Comparison of ENCODE assay signal across 8 cellular contexts in the genomic region with DNA sequence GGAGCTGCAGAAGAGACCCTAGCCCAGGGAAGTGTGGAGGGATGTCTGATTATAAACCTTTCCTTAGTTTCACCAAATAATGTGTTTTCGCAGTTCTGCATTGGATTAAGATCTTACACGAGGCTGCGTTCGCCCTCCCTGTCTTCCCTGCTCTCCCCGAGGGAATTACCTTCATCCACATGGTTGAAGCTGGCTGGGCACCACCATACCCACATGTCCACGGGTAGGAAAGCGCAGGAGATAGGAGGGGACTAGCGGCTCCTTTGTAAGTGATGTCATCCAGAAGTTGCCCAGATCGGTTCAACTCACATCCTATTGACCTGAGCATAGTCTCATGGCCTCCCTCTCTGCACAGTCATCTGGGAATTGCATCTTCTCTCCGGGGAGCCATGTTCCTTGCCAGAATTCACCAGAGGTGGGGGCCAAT. TPM values are rescaled to one million over a fixed set of nuclear protein-coding genes. Genes with fewer than 3 reads are reported as not detected.
DNase-seq lines count a peak whose midpoint lies in the region; ATAC-seq, FAIRE-seq and TF ChIP-seq lines count a peak whose summit lies in the region.

No MANE protein-coding gene starts in this region.

- peak overlapping the region; percentile 78 for H3K4me3 ChIP-seq in bronchial epithelial cell (ENCODE audit: low read depth, low read length)

- peaks cover 18 to 21% of the 10 kb centered on the region in 2 experiments for H3K4me1 Mint-ChIP-seq in H9

- TF ChIP-seq CTCF in H9 (conservative IDR thresholded peaks at IDR 0.05), result no peak
- no peak for TF ChIP-seq CTCF in bronchial epithelial cell (IDR thresholded peaks at IDR 0.05; ENCODE audit: insufficient read depth, low read length, severe bottlenecking)

- H3K27me3 ChIP-seq in H9 (ENCODE audit: insufficient read depth, low read length) (no peaks in the 10 kb centered on the region; the same call in 1 of the 2 replicates), bronchial epithelial cell (ENCODE audit: control insufficient read depth, insufficient read depth, low read length) (no peaks in the 10 kb centered on the region)

- H3K23ac ChIP-seq in H9 (ENCODE audit: insufficient read length, low read depth, low read length), result no peak overlapping the region

- no peak for FAIRE-seq in bronchial epithelial cell (lab: Jason Lieb, UNC)

- H3K56ac ChIP-seq in H9 (ENCODE audit: insufficient read length, low read depth, low read length), result no peak overlapping the region

- no peak overlapping the region for H2BK120ac ChIP-seq in H9 (ENCODE audit: low read depth, low read length, poor library complexity, severe bottlenecking)

- no peak overlapping the region for H4K5ac ChIP-seq in H9 (ENCODE audit: insufficient read length, low read depth, low read length)

- no peaks in the 10 kb centered on the region for H3K79me1 ChIP-seq in H9 (ENCODE audit: insufficient read depth, low read depth, low read length, poor library complexity, severe bottlenecking)

- peak; percentile 39 for DNase-seq in CD1c-positive myeloid dendritic cell (ENCODE audit: extremely low spot score)
- peak; percentile 32 for DNase-seq in H9
- peak; percentile 63 for DNase-seq in OCI-M1 (lab: John Stamatoyannopoulos, UW)
- peak; percentile 59 for DNase-seq in bronchial epithelial cell (ENCODE audit: low read depth)
- no peak for DNase-seq in left lobe of liver (ENCODE audit: low spot score)
- peak; percentile 34 for DNase-seq in superior temporal gyrus (ENCODE audit: extremely low spot score)
- no peak for DNase-seq in GM19240 (ENCODE audit: insufficient read length, low spot score)

- H4K91ac ChIP-seq in H9 (ENCODE audit: insufficient read length, low read depth, low read length), result no peak overlapping the region

- peaks cover 6% of the 10 kb centered on the region for H3K36me3 ChIP-seq in bronchial epithelial cell (ENCODE audit: control insufficient read depth, insufficient read depth, low read length)

- H3K4me2 ChIP-seq in H9 (ENCODE audit: insufficient read depth, insufficient read length, low read length), result peak overlapping the region; percentile 100

- no peak overlapping the region for H2BK20ac ChIP-seq in H9 (ENCODE audit: low read depth, low read length, poor library complexity, severe bottlenecking)

- H3K9ac ChIP-seq in H9 (ENCODE audit: extremely low read depth, insufficient read length, low read length), result peak overlapping the region; percentile 68

- peaks cover 24% of the 10 kb centered on the region for H3K23me2 ChIP-seq in H9 (ENCODE audit: insufficient read length, low read depth, low read length, poor library complexity, severe bottlenecking)

- H3K27me3 Mint-ChIP-seq in H9 (ENCODE audit: low read depth), result peaks cover 15% of the 10 kb centered on the region

- no peak overlapping the region for H2BK15ac ChIP-seq in H9 (ENCODE audit: low read depth, low read length)

- H3K27ac ChIP-seq in H9 (ENCODE audit: insufficient read length, low read depth, low read length), result no peak overlapping the region

- no peak overlapping the region for H2AK5ac ChIP-seq in H9 (ENCODE audit: insufficient read length, low read length)

- H4K20me1 ChIP-seq in H9 (ENCODE audit: control insufficient read depth, insufficient read depth, insufficient read length), result no peaks in the 10 kb centered on the region

- no peaks in the 10 kb centered on the region; the same call in 1 of the 2 replicates for H3K4me1 ChIP-seq in H9 (ENCODE audit: insufficient read depth, low read length)

- no peak overlapping the region for H3K14ac ChIP-seq in H9 (ENCODE audit: insufficient read depth, low read length)

- peaks cover 6% of the 10 kb centered on the region; the same call in 1 of the 2 replicates for H3K79me2 ChIP-seq in H9 (ENCODE audit: insufficient read depth, low read length)

- H2BK12ac ChIP-seq in H9 (ENCODE audit: insufficient read length, low read depth, low read length), result no peak overlapping the region

- H3K4ac ChIP-seq in H9 (ENCODE audit: low read depth, low read length), result no peak overlapping the region

- H3T11ph ChIP-seq in H9 (ENCODE audit: low read length), result no peak overlapping the region

- H3K9me3 Mint-ChIP-seq in H9, result no peaks in the 10 kb centered on the region; a peak in 1 of 5 replicates

- ATAC-seq in left lobe of liver (peak; percentile 4), HG02610 (IDR thresholded peaks at IDR 0.05; ENCODE audit: unreplicated experiment) (no peak)

- H4K8ac ChIP-seq in H9 (replicated peaks; ENCODE audit: insufficient read length, low read depth, low read length), result peak overlapping the region; percentile 89

- H3K27ac Mint-ChIP-seq in H9, result peak overlapping the region in 1 of 3 experiments; percentile 77; a peak in 1 of 7 replicates

- H2BK5ac ChIP-seq in H9 (ENCODE audit: insufficient read length, low read length), result no peak overlapping the region

- no peaks in the 10 kb centered on the region for H3K9me3 ChIP-seq in H9 (ENCODE audit: control insufficient read depth, low read depth, low read length)

- H3K4me3 Mint-ChIP-seq in H9, result peak overlapping the region; percentile 93 to 97

- no CpG with 5 or more reads among the region's 10 CpGs for WGBS in H9 (ENCODE audit: extremely low coverage, insufficient read length, low lambda C conversion rate)

- H3K18ac ChIP-seq in H9 (ENCODE audit: insufficient read length, low read depth, low read length), result peak overlapping the region; percentile 57

- peak overlapping the region; percentile 60 for H2AFZ ChIP-seq in H9 (ENCODE audit: low read length)

- H3K36me3 Mint-ChIP-seq in H9 (ENCODE audit: insufficient read depth in 1 of 3, low read depth in 3 of 3), result peaks cover 13 to 36% (median 25%) of the 10 kb centered on the region in 3 experiments

RNA-seq across cellular contexts. Expression of a gene that starts 1.1 kb away (rescaled TPM):
- total RNA-seq in H9 (2021) (57.8 and 58.9 TPM in 2 replicates), bronchial epithelial cell (23.2 and 26.6 TPM in 2 replicates), left lobe of liver (16.4 TPM)

RNA-seq across cellular contexts. Expression of a gene that starts 49.6 kb away (rescaled TPM):
- total RNA-seq in H9 (2021), result 6.6 and 8.1 TPM in 2 replicates
- total RNA-seq in bronchial epithelial cell, result 6.1 and 13.4 TPM in 2 replicates
- 6.7 TPM for total RNA-seq in left lobe of liver

RNA-seq across cellular contexts. Expression of a gene that starts 59.2 kb away (rescaled TPM):
- total RNA-seq in H9 (2021) (72.0 and 83.6 TPM in 2 replicates), bronchial epithelial cell (25.7 and 40.8 TPM in 2 replicates), left lobe of liver (16.2 TPM)

Comparison
In these comparisons a context has a peak if more than half of its experiments do, and no peak if none do; other contexts are left out.
1. DNase-seq: peak in CD1c-positive myeloid dendritic cell (single experiment), H9 (single experiment), OCI-M1 (single experiment), bronchial epithelial cell (single experiment) and superior temporal gyrus (single experiment); none in left lobe of liver (single experiment) and GM19240 (single experiment).